Comparison of ENCODE assay signal across 8 cellular contexts in the genomic region with DNA sequence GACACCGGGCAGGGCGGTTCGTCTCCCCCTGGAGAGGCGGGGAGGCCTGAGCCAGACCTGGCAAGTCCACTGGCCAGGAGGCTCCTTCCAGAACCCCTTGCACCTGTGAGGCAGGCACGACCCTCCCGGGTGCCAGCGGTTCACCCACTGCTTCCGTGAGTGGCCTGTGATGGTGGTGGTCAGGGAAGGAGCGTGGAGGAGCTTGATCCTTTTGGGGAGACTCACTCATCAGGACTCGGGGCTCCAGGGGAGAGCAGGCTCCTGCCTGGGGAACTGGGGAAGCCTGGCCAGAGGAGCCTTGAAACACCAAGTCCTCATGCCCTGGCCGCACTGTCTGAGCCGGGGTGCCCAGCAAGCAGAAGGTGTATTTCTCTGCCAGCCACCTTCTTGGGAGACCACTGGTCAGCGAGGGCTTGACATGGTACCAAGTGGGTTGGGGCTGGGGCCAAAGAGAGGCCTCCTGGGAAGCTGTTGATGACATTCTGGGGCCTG. TPM values are rescaled to one million over a fixed set of nuclear protein-coding genes. Genes with fewer than 3 reads are reported as not detected.
A peak's percentile ranks its signal among the peaks of the same experiment; 100 is the strongest.
DNase-seq lines count a peak whose midpoint lies in the region; TF ChIP-seq lines count a peak whose summit lies in the region.

No MANE protein-coding gene starts in this region.

- H3K27ac ChIP-seq in AG04450 (ENCODE audit: low read depth, low read length) (no peak overlapping the region), caudate nucleus (ENCODE audit: low read depth, low read length) (peak overlapping the region; percentile 58), muscle layer of colon (ENCODE audit: low read depth, low read length) (peak overlapping the region; percentile 63)

- H3K36me3 ChIP-seq in muscle layer of colon (ENCODE audit: insufficient read depth, low read length) = peaks cover 31% of the 10 kb centered on the region

- H3K4me1 ChIP-seq in muscle layer of colon (ENCODE audit: insufficient read depth, low read length) = peaks cover 10% of the 10 kb centered on the region

- H3K4me3 ChIP-seq in AG04450 (ENCODE audit: low read depth, low read length) (peak overlapping the region; percentile 66), muscle layer of colon (ENCODE audit: low read depth in 1 of 2, low read length in 2 of 2) (peak overlapping the region; percentile 41 to 47)

- peak overlapping the region; percentile 39 for H3K9ac ChIP-seq in muscle layer of colon (ENCODE audit: low read length)

- POLR2A ChIA-PET in AG04450 (lab: Yijun Ruan, JAX) = interaction anchor here (0.6 kb wide), 1 partner anchor 66 kb away, joined by 4 read pairs; a partner anchor contains a TSS

- H3K9me3 ChIP-seq in AG04450 (ENCODE audit: control insufficient read depth, insufficient read depth, low read length) (no peaks in the 10 kb centered on the region), muscle layer of colon (ENCODE audit: low read length) (no peaks in the 10 kb centered on the region)

- H3K27me3 ChIP-seq in AG04450 (ENCODE audit: control insufficient read depth, insufficient read depth, low read length) (no peaks in the 10 kb centered on the region), muscle layer of colon (ENCODE audit: control insufficient read depth in 1 of 2, insufficient read depth in 2 of 2, low read length in 2 of 2) (peaks cover 0 to 5% of the 10 kb centered on the region in 2 donors)

- TF ChIP-seq CTCF in AG04450 (IDR thresholded peaks at IDR 0.05; ENCODE audit: low read depth, low read length) = no peak

- CTCF ChIA-PET in AG04450 (lab: Charles Lee) = interaction anchor here (0.6 kb wide), 1 partner anchor 758 kb away, joined by 3 read pairs; no protein-coding TSS in a partner anchor

- DNase-seq in AG04450 (ENCODE audit: low read depth, low spot score) (no peak), HT-29 (ENCODE audit: low spot score) (peak; percentile 4), caudate nucleus (lab: John Stamatoyannopoulos, UW) (no peak), kidney glomerular epithelial cell (lab: John Stamatoyannopoulos, UW) (no peak), NCI-H1694 treated with DMSO at 0.1 percent for 48 hours (lab: John Stamatoyannopoulos, UW) (no peak), NCI-H2081 (lab: John Stamatoyannopoulos, UW) (no peak), iPS-NIHi11 (ENCODE audit: low spot score) (no peak)

RNA-seq across cellular contexts. Expression of a gene that starts 0.9 kb away (rescaled TPM):
- 69.0 and 79.5 TPM in 2 replicates for polyA plus RNA-seq in AG04450 (2011; rRNA removed)
- 67.5 and 70.5 TPM in 2 replicates for polyA minus RNA-seq in AG04450 (2011; rRNA and poly(A)+ RNA removed)
- total RNA-seq in HT-29 (2014; rRNA removed; shearing (Covaris generic)) = 103 and 107 TPM in 2 replicates

RNA-seq across cellular contexts. Expression of a gene that starts 7.8 kb away (rescaled TPM):
- 149 and 154 TPM in 2 replicates for polyA plus RNA-seq in AG04450 (2011; rRNA removed)
- 123 and 149 TPM in 2 replicates for polyA minus RNA-seq in AG04450 (2011; rRNA and poly(A)+ RNA removed)
- 124 and 128 TPM in 2 replicates for total RNA-seq in HT-29 (2014; rRNA removed; shearing (Covaris generic))

RNA-seq across cellular contexts. Expression of a gene that starts 13.3 kb away (rescaled TPM):
- 20.5 and 28.1 TPM in 2 replicates for polyA plus RNA-seq in AG04450 (2011; rRNA removed)
- polyA minus RNA-seq in AG04450 (2011; rRNA and poly(A)+ RNA removed) = 49.2 and 82.6 TPM in 2 replicates
- 33.6 and 40.8 TPM in 2 replicates for total RNA-seq in HT-29 (2014; rRNA removed; shearing (Covaris generic))

RNA-seq across cellular contexts. Expression of a gene that starts 16.3 kb away (rescaled TPM):
- polyA plus RNA-seq in AG04450 (2011; rRNA removed) = 65.0 and 79.7 TPM in 2 replicates
- polyA minus RNA-seq in AG04450 (2011; rRNA and poly(A)+ RNA removed) = 50.3 and 70.1 TPM in 2 replicates
- 162 and 181 TPM in 2 replicates for total RNA-seq in HT-29 (2014; rRNA removed; shearing (Covaris generic))

RNA-seq across cellular contexts. Expression of a gene that starts 33.5 kb away (rescaled TPM):
- polyA plus RNA-seq in AG04450 (2011; rRNA removed) = 13.0 and 15.3 TPM in 2 replicates
- 11.5 and 14.0 TPM in 2 replicates for polyA minus RNA-seq in AG04450 (2011; rRNA and poly(A)+ RNA removed)
- 60.3 and 80.6 TPM in 2 replicates for total RNA-seq in HT-29 (2014; rRNA removed; shearing (Covaris generic))
